Comparison of ENCODE assay signal across 11 cellular contexts in genomic region chr2:161990741-161991140, GRCh38.
DNase-seq lines count a peak whose midpoint lies in the region; ATAC-seq, FAIRE-seq and TF ChIP-seq lines count a peak whose summit lies in the region.
"Had no signal": no experiment of that assay in that cellular context is flagged by ENCODE, and none has a peak within 500 bp of the region (broad histone marks: within the 10 kb centered on the region; RNA-seq: fewer than 3 reads in every experiment).

No MANE protein-coding gene starts in this region.

- no peaks in the 10 kb centered on the region for H3K27me3 Mint-ChIP-seq in activated naive CD8-positive, alpha-beta T cell treated with anti-CD3 and anti-CD28 coated beads, Interleukin-2, amount 50 U/mL, for 24 hours
- no peaks in the 10 kb centered on the region for H3K27me3 Mint-ChIP-seq in nephron progenitor cell (ENCODE audit: low read depth, poor library complexity)

- dilution Hi-C loops in keratinocyte (cut with MboI; ENCODE audit: extremely low pct_ligation_motif_present, low sequenced_read_pairs): no loop called here

- H3K36me3 ChIP-seq in keratinocyte (ENCODE audit: control insufficient read depth in 2 of 2, extremely low read depth in 1 of 2, insufficient read depth in 2 of 2, low read length in 2 of 2): no peaks in the 10 kb centered on the region
- H3K36me3 ChIP-seq: right atrium auricular region had no signal

- H3K4me1 ChIP-seq in keratinocyte (ENCODE audit: control insufficient read depth, extremely low read depth, insufficient read depth, low read length): peaks cover 19% of the 10 kb centered on the region
- H3K4me1 ChIP-seq: right atrium auricular region had no signal

- H3K4me3 Mint-ChIP-seq in activated naive CD8-positive, alpha-beta T cell treated with anti-CD3 and anti-CD28 coated beads, Interleukin-2, amount 50 U/mL, for 24 hours: no peak overlapping the region
- H3K4me3 Mint-ChIP-seq in nephron progenitor cell: no peak overlapping the region

- no peaks in the 10 kb centered on the region for H3K27me3 ChIP-seq in keratinocyte (ENCODE audit: control insufficient read depth, extremely low read depth, insufficient read depth, low read length)
- H3K27me3 ChIP-seq: right atrium auricular region had no signal

- FAIRE-seq in HTR-8/SVneo (lab: Jason Lieb, UNC) (no peak), keratinocyte (lab: Jason Lieb, UNC) (peak; percentile 96)

- peak overlapping the region; percentile 43 for H3K27ac ChIP-seq in keratinocyte (ENCODE audit: control insufficient read depth, insufficient read depth, low read length)
- H3K27ac ChIP-seq: right atrium auricular region had no signal

- H2AFZ ChIP-seq in keratinocyte (ENCODE audit: control insufficient read depth, low read length): no peak overlapping the region

- H3K27ac Mint-ChIP-seq in activated naive CD8-positive, alpha-beta T cell treated with anti-CD3 and anti-CD28 coated beads, Interleukin-2, amount 50 U/mL, for 24 hours: peak overlapping the region; percentile 7
- no peak overlapping the region for H3K27ac Mint-ChIP-seq in nephron progenitor cell

- H4K20me1 ChIP-seq in keratinocyte (ENCODE audit: control insufficient read depth, extremely low read depth, insufficient read depth, low read length): no peaks in the 10 kb centered on the region

- TF ChIP-seq CTCF in AG10803 (conservative IDR thresholded peaks at IDR 0.05; ENCODE audit: low read length) (no peak), keratinocyte (optimal IDR thresholded peaks at IDR 0.05 in 1 of 3, IDR thresholded peaks at IDR 0.05 in 1 of 3, conservative IDR thresholded peaks at IDR 0.05 in 1 of 3; ENCODE audit: extremely low read depth in 1 of 3, insufficient read depth in 2 of 3, low read length in 3 of 3) (no peak), nephron progenitor cell (IDR thresholded peaks at IDR 0.05) (no peak)

- H3K9me3 Mint-ChIP-seq in activated naive CD8-positive, alpha-beta T cell treated with anti-CD3 and anti-CD28 coated beads, Interleukin-2, amount 50 U/mL, for 24 hours: peaks cover 3% of the 10 kb centered on the region
- H3K9me3 Mint-ChIP-seq in nephron progenitor cell: no peaks in the 10 kb centered on the region

- H3K36me3 Mint-ChIP-seq in activated naive CD8-positive, alpha-beta T cell treated with anti-CD3 and anti-CD28 coated beads, Interleukin-2, amount 50 U/mL, for 24 hours (ENCODE audit: low read depth): no peaks in the 10 kb centered on the region
- no peaks in the 10 kb centered on the region for H3K36me3 Mint-ChIP-seq in nephron progenitor cell (ENCODE audit: low read depth)

- DNase-seq in AG10803 (ENCODE audit: low read depth) (peak; percentile 89), HTR-8/SVneo (ENCODE audit: insufficient read length, low spot score) (peak; percentile 68), keratinocyte (ENCODE audit: low read depth, low spot score) (peak; percentile 56), left lobe of liver (ENCODE audit: low spot score) (no peak), nephron progenitor cell (no peak), mucosa of gallbladder (ENCODE audit: low spot score) (no peak), HuH-7 (ENCODE audit: low spot score) (no peak)
- DNase-seq in activated naive CD8-positive, alpha-beta T cell treated with anti-CD3 and anti-CD28 coated beads, Interleukin-2, amount 50 U/mL, for 24 hours: no peak
- DNase-seq: DMS79 treated with DMSO at 0.1 percent for 48 hours; stimulated activated CD8-positive, alpha-beta memory T cell treated with anti-CD3 and anti-CD28 coated beads, Interleukin-4, amount 100 ng/mL, for 48 hours had no signal

- no peaks in the 10 kb centered on the region for H3K79me2 ChIP-seq in keratinocyte (ENCODE audit: control insufficient read depth, insufficient read depth, low read length)

- ATAC-seq in activated naive CD8-positive, alpha-beta T cell treated with anti-CD3 and anti-CD28 coated beads, Interleukin-2, amount 50 U/mL, for 24 hours: no peak
- ATAC-seq in left lobe of liver: no peak

- no peak overlapping the region for H3K9ac ChIP-seq in keratinocyte (ENCODE audit: control insufficient read depth, extremely low read depth, insufficient read depth, low read length)

- H3K4me3 ChIP-seq in AG10803 (ENCODE audit: low read length): no peak overlapping the region
- H3K4me3 ChIP-seq in keratinocyte (ENCODE audit: control insufficient read depth in 2 of 3, extremely low read depth in 1 of 3, insufficient read depth in 2 of 3, low read depth in 1 of 3, low read length in 3 of 3): peak overlapping the region in 1 of 3 experiments; percentile 11
- H3K4me3 ChIP-seq: right atrium auricular region had no signal

- peaks cover 62% of the 10 kb centered on the region for H3K4me1 Mint-ChIP-seq in activated naive CD8-positive, alpha-beta T cell treated with anti-CD3 and anti-CD28 coated beads, Interleukin-2, amount 50 U/mL, for 24 hours
- H3K4me1 Mint-ChIP-seq in nephron progenitor cell: peaks cover 6% of the 10 kb centered on the region

- H3K9me1 ChIP-seq in keratinocyte (ENCODE audit: control insufficient read depth, extremely low read depth, insufficient read depth, low read length): no peaks in the 10 kb centered on the region

- no peaks in the 10 kb centered on the region for H3K9me3 ChIP-seq in keratinocyte (ENCODE audit: control insufficient read depth, low read depth, low read length)
- H3K9me3 ChIP-seq: right atrium auricular region had no signal

- H3K4me2 ChIP-seq in keratinocyte (ENCODE audit: control insufficient read depth, extremely low read depth, insufficient read depth, low read depth, low read length): peak overlapping the region; percentile 66

Comparison
In these comparisons a context has a peak if more than half of its experiments do, and no peak if none do; other contexts are left out.
1. DNase-seq: peak in AG10803 (single experiment), HTR-8/SVneo (single experiment) and keratinocyte (single experiment); none in activated naive CD8-positive, alpha-beta T cell treated with anti-CD3 and anti-CD28 coated beads, Interleukin-2, amount 50 U/mL, for 24 hours (single experiment), left lobe of liver (single experiment), nephron progenitor cell (single experiment), mucosa of gallbladder (single experiment) and HuH-7 (single experiment).